ENCODE assay signal across 9 cellular contexts in genomic region chr6:10838794-10839333, GRCh38. TPM values are rescaled to one million over a fixed set of nuclear protein-coding genes. Genes with fewer than 3 reads are reported as not detected.
DNase-seq lines count a peak whose midpoint lies in the region; ATAC-seq, FAIRE-seq and TF ChIP-seq lines count a peak whose summit lies in the region.
"Had no signal": no experiment of that assay in that cellular context is flagged by ENCODE, and none has a peak within 500 bp of the region (broad histone marks: within the 10 kb centered on the region; RNA-seq: fewer than 3 reads in every experiment).

No MANE protein-coding gene starts in this region.

- FAIRE-seq in urothelium cell line (lab: Jason Lieb, UNC), result no peak

- H2AFZ ChIP-seq in OCI-LY7 (ENCODE audit: low read length) (peak overlapping the region; percentile 97), neuron (ENCODE audit: low read depth, low read length) (peak overlapping the region; percentile 99)

- intact Hi-C loops in OCI-LY7 (cut with micrococcal nuclease; ENCODE audit: unreplicated experiment), result loop anchor here (2.0 to 5.0 kb wide), 3 partner anchors 48 to 144 kb away; partner anchors contain the start of genes C6orf52, PAK1IP1 and SYCP2L

- H3K4me1 ChIP-seq in OCI-LY7 (ENCODE audit: insufficient read depth, low read length, poor library complexity, severe bottlenecking) (peaks cover 22% of the 10 kb centered on the region), ectodermal cell (ENCODE audit: control insufficient read depth, insufficient read depth, low read length) (peaks cover 11% of the 10 kb centered on the region), neuron (ENCODE audit: insufficient read depth, low read length) (peaks cover 14% of the 10 kb centered on the region)

- no peaks in the 10 kb centered on the region for H3K9me2 ChIP-seq in OCI-LY7 (ENCODE audit: insufficient read depth, low read length)

- BruUV-seq in OCI-LY7 (replicated peaks; lab: Mats Ljungman, UMichigan), result TSS peak; percentile 82

- peak overlapping the region; percentile 74 for H3K27ac ChIP-seq in OCI-LY7 (ENCODE audit: low read depth, low read length, poor library complexity, severe bottlenecking)
- H3K27ac ChIP-seq in ectodermal cell (ENCODE audit: insufficient read depth, low read depth, low read length, poor library complexity, severe bottlenecking), result no peak overlapping the region

- H3K4me2 ChIP-seq in OCI-LY7 (ENCODE audit: low read length), result peak overlapping the region; percentile 92

- no peak for TF ChIP-seq CTCF in OCI-LY7 (conservative IDR thresholded peaks at IDR 0.05; ENCODE audit: low read length)

- peak; percentile 58 for ATAC-seq in HG02798 (IDR thresholded peaks at IDR 0.05; ENCODE audit: poor library complexity, unreplicated experiment)

- H3K4me3 ChIP-seq in OCI-LY7 (ENCODE audit: low read depth, low read length, poor library complexity, severe bottlenecking) (peak overlapping the region; percentile 72), ectodermal cell (ENCODE audit: insufficient read depth, low read depth, low read length) (peak overlapping the region; percentile 71), neuron (ENCODE audit: low read length) (peak overlapping the region; percentile 85)

- H4K20me1 ChIP-seq in OCI-LY7 (ENCODE audit: insufficient read depth, low read length), result no peaks in the 10 kb centered on the region

- CTCF ChIA-PET in OCI-LY7 (lab: Charles Lee; ENCODE audit: unreplicated experiment), result no interaction called here

- H3K79me2 ChIP-seq in OCI-LY7 (ENCODE audit: insufficient read depth, low read depth, low read length), result no peaks in the 10 kb centered on the region

- peak; percentile 66 for DNase-seq in activated CD8-positive, alpha-beta memory T cell treated with anti-CD3 and anti-CD28 coated beads for 24 hours
- no peak for DNase-seq in activated CD8-positive, alpha-beta memory T cell treated with anti-CD3 and anti-CD28 coated beads, Interleukin-2, amount 50 U/mL, for 4 hours
- peak; percentile 74 for DNase-seq in OCI-LY7 (ENCODE audit: low spot score)
- DNase-seq in urothelium cell line (ENCODE audit: low spot score), result no peak
- no peak for DNase-seq in NCI-H2171 treated with DMSO at 0.1 percent for 48 hours (lab: John Stamatoyannopoulos, UW)

- H3K27me3 ChIP-seq in ectodermal cell (ENCODE audit: control insufficient read depth, insufficient read depth, low read length, poor library complexity, severe bottlenecking), result peaks cover 9% of the 10 kb centered on the region
- no peaks in the 10 kb centered on the region for H3K27me3 ChIP-seq in neuron (ENCODE audit: insufficient read depth, low read length)

- H3K9me3 ChIP-seq in OCI-LY7 (ENCODE audit: low read length) (no peaks in the 10 kb centered on the region), ectodermal cell (ENCODE audit: control insufficient read depth, low read length) (no peaks in the 10 kb centered on the region), neuron (ENCODE audit: low read length) (no peaks in the 10 kb centered on the region)

- POLR2A ChIA-PET in OCI-LY7 (lab: Charles Lee), result interaction anchor here (0.8 to 1.8 kb wide), 4 partner anchors 34 to 54 kb away, joined by 3 to 8 read pairs (median 4); no protein-coding TSS in a partner anchor

- WGBS in ectodermal cell, 2 experiments, result 77% methylated on average over 8 of the region's 8 CpGs

- H3K36me3 ChIP-seq in OCI-LY7 (ENCODE audit: insufficient read depth, low read length) (no peaks in the 10 kb centered on the region), ectodermal cell (ENCODE audit: control insufficient read depth, insufficient read depth, low read length) (no peaks in the 10 kb centered on the region), neuron (ENCODE audit: insufficient read depth, low read length) (no peaks in the 10 kb centered on the region)

RNA-seq across cellular contexts. Expression of gene MAK, which starts 0.5 kb away (rescaled TPM):
- total RNA-seq in OCI-LY7 (2014; rRNA removed; shearing (Covaris generic)), result not detected in 2 replicates
- 0.10 and 0.18 TPM in 2 replicates for total RNA-seq in OCI-LY7 (2022)
- polyA plus RNA-seq in ectodermal cell (2013, experiment 1 of 4), result 2.2 TPM
- 3.8 TPM for polyA plus RNA-seq in ectodermal cell (2013, experiment 2 of 4)
- polyA plus RNA-seq in ectodermal cell (2013, experiment 3 of 4), result 2.2 TPM
- 2.8 TPM for polyA plus RNA-seq in ectodermal cell (2013, experiment 4 of 4)
- total RNA-seq: glomerular endothelial cell had no signal

RNA-seq across cellular contexts. Expression of gene GCM2, which starts 43.0 kb away (rescaled TPM):
- total RNA-seq in OCI-LY7 (2014; rRNA removed; shearing (Covaris generic)), result not detected in 2 replicates
- not detected in 2 replicates for total RNA-seq in OCI-LY7 (2022)
- polyA plus RNA-seq in ectodermal cell (2013, experiment 1 of 4), result not detected
- polyA plus RNA-seq in ectodermal cell (2013, experiment 2 of 4), result not detected
- not detected for polyA plus RNA-seq in ectodermal cell (2013, experiment 3 of 4)
- polyA plus RNA-seq in ectodermal cell (2013, experiment 4 of 4), result not detected
- total RNA-seq: glomerular endothelial cell had no signal

RNA-seq across cellular contexts. Expression of gene SYCP2L, which starts 48.0 kb away (rescaled TPM):
- 0.15 and 1.4 TPM in 2 replicates for total RNA-seq in OCI-LY7 (2014; rRNA removed; shearing (Covaris generic))
- total RNA-seq in OCI-LY7 (2022), result 1.3 and 2.0 TPM in 2 replicates
- 11.2 TPM for polyA plus RNA-seq in ectodermal cell (2013, experiment 1 of 4)
- polyA plus RNA-seq in ectodermal cell (2013, experiment 2 of 4), result 15.9 TPM
- polyA plus RNA-seq in ectodermal cell (2013, experiment 3 of 4), result 16.7 TPM
- 13.8 TPM for polyA plus RNA-seq in ectodermal cell (2013, experiment 4 of 4)

Comparison
In these comparisons a context has a peak if more than half of its experiments do, and no peak if none do; other contexts are left out.
1. DNase-seq: peak in activated CD8-positive, alpha-beta memory T cell treated with anti-CD3 and anti-CD28 coated beads for 24 hours (single experiment) and OCI-LY7 (single experiment); none in activated CD8-positive, alpha-beta memory T cell treated with anti-CD3 and anti-CD28 coated beads, Interleukin-2, amount 50 U/mL, for 4 hours (single experiment), urothelium cell line (single experiment) and NCI-H2171 treated with DMSO at 0.1 percent for 48 hours (single experiment).
2. Peak in every context shown above with its lines, with median percentiles within 50 percentile points of each other: H3K4me3 ChIP-seq.